Comparison of ENCODE assay signal across 31 cellular contexts in the genomic region with DNA sequence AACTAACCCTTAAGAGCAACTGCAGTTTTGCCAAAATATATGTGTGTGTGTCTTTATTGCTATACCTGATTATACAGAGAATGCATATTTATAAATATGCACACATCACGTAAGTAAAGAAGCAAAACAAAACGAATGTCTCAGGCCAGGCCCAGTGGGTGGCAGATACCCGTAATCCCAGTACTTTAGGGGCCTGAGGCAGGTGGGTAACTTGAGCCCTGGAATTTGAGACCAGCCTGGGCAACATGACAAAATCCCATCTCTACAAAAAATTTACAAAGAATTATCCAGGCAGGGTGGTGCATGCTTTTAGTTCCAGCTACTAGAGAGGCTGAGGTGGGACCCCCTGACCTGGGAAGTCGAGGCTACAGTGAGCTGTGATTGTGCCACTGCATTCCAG.
"Had no signal": no experiment of that assay in that cellular context is flagged by ENCODE, and none has a peak within 500 bp of the region (broad histone marks: within the 10 kb centered on the region; RNA-seq: fewer than 3 reads in every experiment).

No MANE protein-coding gene starts in this region.

- H3K27ac Mint-ChIP-seq: activated CD4-positive, alpha-beta memory T cell treated with anti-CD3 and anti-CD28 coated beads for 36 hours; activated CD4-positive, alpha-beta T cell treated with anti-CD3 and anti-CD28 coated beads for 36 hours; activated CD4-positive, alpha-beta T cell treated with anti-CD3 and anti-CD28 coated beads, Interleukin-2, amount 10 ng/mL, durations not matched to agents 24 days and 14 days; activated CD8-positive, alpha-beta memory T cell treated with anti-CD3 and anti-CD28 coated beads, Interleukin-2, amount 10 ng/mL, durations not matched to agents 7 days and 5 days; activated CD8-positive, alpha-beta T cell treated with anti-CD3 and anti-CD28 coated beads, Interleukin-2, amount 10 ng/mL, durations not matched to agents 7 days and 5 days; activated naive CD4-positive, alpha-beta T cell treated with anti-CD3 and anti-CD28 coated beads for 36 hours; activated naive CD4-positive, alpha-beta T cell treated with anti-CD3 and anti-CD28 coated beads, Interleukin-2, amount 50 U/mL, for 24 hours; activated naive CD8-positive, alpha-beta T cell treated with anti-CD3 and anti-CD28 coated beads for 36 hours; activated T-helper 1 cell treated with anti-CD3 and anti-CD28 coated beads, Interleukin-12 subunit alpha, Interleukin-12 subunit beta, Interleukin-2, Interleukin-4 antibody, amounts not matched to agents 30 ng/mL and 10 ng/mL and 1 ng/mL, durations not matched to agents 14 hours and 24 hours and 36 hours; activated T-helper 2 cell treated with anti-CD3 and anti-CD28 coated beads, Interferon-gamma antibody, Interleukin-2, Interleukin-4, amounts not matched to agents 10 μg/mL and 5 μg/mL and 100 μg/mL, durations not matched to agents 14 hours and 24 hours and 36 hours; brain; dendritic cell treated with granulocyte-macrophage colony-stimulating factor and Interleukin-4, amounts not matched to agents 40 ng/mL and 50 ng/mL, for 4 days; endodermal cell; T-helper 2 cell treated with Interferon-gamma antibody and Interleukin-4, amounts not matched to agents 5 μg/mL and 100 μg/mL, for 36 hours had no signal

- H3K36me3 Mint-ChIP-seq: activated CD4-positive, alpha-beta memory T cell treated with anti-CD3 and anti-CD28 coated beads for 36 hours; activated CD8-positive, alpha-beta memory T cell treated with anti-CD3 and anti-CD28 coated beads, Interleukin-2, amount 10 ng/mL, durations not matched to agents 7 days and 5 days; activated naive CD4-positive, alpha-beta T cell treated with anti-CD3 and anti-CD28 coated beads, Interleukin-2, amount 50 U/mL, for 24 hours; activated naive CD8-positive, alpha-beta T cell treated with anti-CD3 and anti-CD28 coated beads for 36 hours; brain had no signal

- H3K27me3 Mint-ChIP-seq: activated CD4-positive, alpha-beta memory T cell treated with anti-CD3 and anti-CD28 coated beads for 36 hours; activated CD4-positive, alpha-beta T cell treated with anti-CD3 and anti-CD28 coated beads, Interleukin-2, amount 10 ng/mL, durations not matched to agents 24 days and 14 days; activated CD8-positive, alpha-beta memory T cell treated with anti-CD3 and anti-CD28 coated beads, Interleukin-2, amount 10 ng/mL, durations not matched to agents 7 days and 5 days; activated naive CD4-positive, alpha-beta T cell treated with anti-CD3 and anti-CD28 coated beads, Interleukin-2, amount 50 U/mL, for 24 hours; activated naive CD8-positive, alpha-beta T cell treated with anti-CD3 and anti-CD28 coated beads for 36 hours; brain; central memory CD8-positive, alpha-beta T cell; dendritic cell treated with granulocyte-macrophage colony-stimulating factor and Interleukin-4, amounts not matched to agents 40 ng/mL and 50 ng/mL, for 4 days had no signal

- H3K27me3 ChIP-seq: ascending aorta had no signal

- DNase-seq: activated CD4-positive, alpha-beta memory T cell treated with anti-CD3 and anti-CD28 coated beads for 36 hours; activated CD4-positive, alpha-beta T cell treated with anti-CD3 and anti-CD28 coated beads for 36 hours; activated CD4-positive, alpha-beta T cell treated with anti-CD3 and anti-CD28 coated beads, Interleukin-2, amount 10 ng/mL, durations not matched to agents 24 days and 14 days; activated CD4-positive, CD25-positive, alpha-beta regulatory T cell; activated CD4-positive, CD25-positive, alpha-beta regulatory T cell treated with anti-CD3 and anti-CD28 coated beads, Interleukin-2, amount 50 U/mL, for 72 hours; activated CD8-positive, alpha-beta memory T cell treated with anti-CD3 and anti-CD28 coated beads, Interleukin-2, amount 10 ng/mL, durations not matched to agents 7 days and 5 days; activated CD8-positive, alpha-beta memory T cell treated with anti-CD3 and anti-CD28 coated beads, Interleukin-2, amount 50 U/mL, for 4 hours; activated CD8-positive, alpha-beta T cell treated with anti-CD3 and anti-CD28 coated beads, Interleukin-2, amount 10 ng/mL, durations not matched to agents 7 days and 5 days; activated effector memory CD4-positive, alpha-beta T cell treated with anti-CD3 and anti-CD28 coated beads, Interleukin-2, amount 50 U/mL, for 16 hours; activated naive CD4-positive, alpha-beta T cell treated with anti-CD3 and anti-CD28 coated beads for 36 hours; activated naive CD8-positive, alpha-beta T cell treated with anti-CD3 and anti-CD28 coated beads for 36 hours; activated T-cell treated with anti-CD3 and anti-CD28 coated beads, Interleukin-2, amount 50 U/mL, for 1 hour; activated T-cell treated with anti-CD3 and anti-CD28 coated beads, Interleukin-2, amount 50 U/mL, for 48 hours; dorsolateral prefrontal cortex; effector memory CD4-positive, alpha-beta T cell; endodermal cell; foreskin fibroblast; head of caudate nucleus; hippocampal formation; T1000; WERI-Rb-1 had no signal

- ATAC-seq: activated CD4-positive, alpha-beta T cell treated with anti-CD3 and anti-CD28 coated beads for 36 hours; activated CD8-positive, alpha-beta memory T cell treated with anti-CD3 and anti-CD28 coated beads, Interleukin-2, amount 10 ng/mL, durations not matched to agents 7 days and 5 days; activated CD8-positive, alpha-beta T cell treated with anti-CD3 and anti-CD28 coated beads, Interleukin-2, amount 10 ng/mL, durations not matched to agents 7 days and 5 days; esophagus mucosa had no signal

- H3K4me1 ChIP-seq: ascending aorta had no signal

- H3K36me3 ChIP-seq: ascending aorta, WERI-Rb-1 had no signal

- H3K4me3 Mint-ChIP-seq: activated CD4-positive, alpha-beta memory T cell treated with anti-CD3 and anti-CD28 coated beads for 36 hours; activated CD4-positive, alpha-beta T cell treated with anti-CD3 and anti-CD28 coated beads for 36 hours; activated CD4-positive, alpha-beta T cell treated with anti-CD3 and anti-CD28 coated beads, Interleukin-2, amount 10 ng/mL, durations not matched to agents 24 days and 14 days; activated CD8-positive, alpha-beta memory T cell treated with anti-CD3 and anti-CD28 coated beads, Interleukin-2, amount 10 ng/mL, durations not matched to agents 7 days and 5 days; activated CD8-positive, alpha-beta T cell treated with anti-CD3 and anti-CD28 coated beads, Interleukin-2, amount 10 ng/mL, durations not matched to agents 7 days and 5 days; activated naive CD4-positive, alpha-beta T cell treated with anti-CD3 and anti-CD28 coated beads for 36 hours; activated naive CD4-positive, alpha-beta T cell treated with anti-CD3 and anti-CD28 coated beads, Interleukin-2, amount 50 U/mL, for 24 hours; activated naive CD8-positive, alpha-beta T cell treated with anti-CD3 and anti-CD28 coated beads for 36 hours; activated T-helper 1 cell treated with anti-CD3 and anti-CD28 coated beads, Interleukin-12 subunit alpha, Interleukin-12 subunit beta, Interleukin-2, Interleukin-4 antibody, amounts not matched to agents 30 ng/mL and 10 ng/mL and 1 ng/mL, durations not matched to agents 14 hours and 24 hours and 36 hours; brain; central memory CD8-positive, alpha-beta T cell; dendritic cell treated with granulocyte-macrophage colony-stimulating factor and Interleukin-4, amounts not matched to agents 40 ng/mL and 50 ng/mL, for 4 days; endodermal cell; T-helper 2 cell treated with Interferon-gamma antibody and Interleukin-4, amounts not matched to agents 5 μg/mL and 100 μg/mL, for 36 hours had no signal

- H3K4me1 Mint-ChIP-seq: activated CD4-positive, alpha-beta T cell treated with anti-CD3 and anti-CD28 coated beads for 36 hours; activated CD4-positive, alpha-beta T cell treated with anti-CD3 and anti-CD28 coated beads, Interleukin-2, amount 10 ng/mL, durations not matched to agents 24 days and 14 days; activated CD8-positive, alpha-beta memory T cell treated with anti-CD3 and anti-CD28 coated beads, Interleukin-2, amount 10 ng/mL, durations not matched to agents 7 days and 5 days; activated naive CD4-positive, alpha-beta T cell treated with anti-CD3 and anti-CD28 coated beads, Interleukin-2, amount 50 U/mL, for 24 hours; activated naive CD8-positive, alpha-beta T cell treated with anti-CD3 and anti-CD28 coated beads for 36 hours; brain; central memory CD8-positive, alpha-beta T cell; endodermal cell had no signal

- H3K4me3 ChIP-seq: ascending aorta, coronary artery, dorsolateral prefrontal cortex had no signal

- H3K9me3 Mint-ChIP-seq: activated CD4-positive, alpha-beta memory T cell treated with anti-CD3 and anti-CD28 coated beads for 36 hours; activated CD4-positive, alpha-beta T cell treated with anti-CD3 and anti-CD28 coated beads, Interleukin-2, amount 10 ng/mL, durations not matched to agents 24 days and 14 days; activated naive CD8-positive, alpha-beta T cell treated with anti-CD3 and anti-CD28 coated beads for 36 hours; activated T-helper 1 cell treated with anti-CD3 and anti-CD28 coated beads, Interleukin-12 subunit alpha, Interleukin-12 subunit beta, Interleukin-2, Interleukin-4 antibody, amounts not matched to agents 30 ng/mL and 10 ng/mL and 1 ng/mL, durations not matched to agents 14 hours and 24 hours and 36 hours; activated T-helper 2 cell treated with anti-CD3 and anti-CD28 coated beads, Interferon-gamma antibody, Interleukin-2, Interleukin-4, amounts not matched to agents 10 μg/mL and 5 μg/mL and 100 μg/mL, durations not matched to agents 14 hours and 24 hours and 36 hours; dendritic cell treated with granulocyte-macrophage colony-stimulating factor and Interleukin-4, amounts not matched to agents 40 ng/mL and 50 ng/mL, for 4 days; endodermal cell; T-helper 2 cell treated with Interferon-gamma antibody and Interleukin-4, amounts not matched to agents 5 μg/mL and 100 μg/mL, for 36 hours had no signal

- H3K27ac ChIP-seq: ascending aorta, coronary artery, dorsolateral prefrontal cortex, WERI-Rb-1 had no signal

- H3K9me3 ChIP-seq: ascending aorta had no signal
